ENCODE assay signal across 16 cellular contexts in genomic region chr15:35309886-35310285, GRCh38.
DNase-seq lines count a peak whose midpoint lies in the region; ATAC-seq and TF ChIP-seq lines count a peak whose summit lies in the region.
"Had no signal": no experiment of that assay in that cellular context is flagged by ENCODE, and none has a peak within 500 bp of the region (broad histone marks: within the 10 kb centered on the region; RNA-seq: fewer than 3 reads in every experiment).

No MANE protein-coding gene starts in this region.

- H3K4me1 ChIP-seq in ascending aorta: peaks cover 6 to 28% of the 10 kb centered on the region in 2 donors
- H3K4me1 ChIP-seq in thoracic aorta (ENCODE audit: control insufficient read depth in 1 of 2, low read depth in 2 of 2): peaks cover 25 to 58% of the 10 kb centered on the region in 2 donors
- H3K4me1 ChIP-seq: BLaER1 treated with 17β-estradiol and CSF1 and Interleukin-3, amounts not matched to agents 10 nM and 100 nM had no signal

- H3K4me3 ChIP-seq in ascending aorta: no peak overlapping the region
- no peak overlapping the region for H3K4me3 ChIP-seq in foreskin fibroblast (ENCODE audit: low read depth in 1 of 2, low read length in 2 of 2)
- H3K4me3 ChIP-seq in thoracic aorta: no peak overlapping the region
- H3K4me3 ChIP-seq: BLaER1 treated with 17β-estradiol and CSF1 and Interleukin-3, amounts not matched to agents 10 nM and 100 nM; PC-9; SK-N-MC; testis had no signal

- H3K9me3 ChIP-seq in ascending aorta (no peaks in the 10 kb centered on the region), thoracic aorta (no peaks in the 10 kb centered on the region)
- H3K9me3 ChIP-seq: BLaER1 treated with 17β-estradiol and CSF1 and Interleukin-3, amounts not matched to agents 10 nM and 100 nM; testis had no signal

- peak overlapping the region; percentile 66 to 85 for H3K27ac ChIP-seq in ascending aorta
- H3K27ac ChIP-seq in thoracic aorta: peak overlapping the region; percentile 49 to 74
- H3K27ac ChIP-seq: BLaER1 treated with 17β-estradiol and CSF1 and Interleukin-3, amounts not matched to agents 10 nM and 100 nM; PC-9; SK-N-MC; testis had no signal

- TF ChIP-seq CTCF in ascending aorta (IDR thresholded peaks at IDR 0.05): no peak
- TF ChIP-seq CTCF in foreskin fibroblast (IDR thresholded peaks at IDR 0.05; ENCODE audit: low read depth, low read length): no peak
- no peak for TF ChIP-seq CTCF in thoracic aorta (IDR thresholded peaks at IDR 0.05)

- H3K27me3 ChIP-seq in ascending aorta (no peaks in the 10 kb centered on the region), thoracic aorta (replicated peaks; ENCODE audit: insufficient read depth) (no peaks in the 10 kb centered on the region)
- H3K27me3 ChIP-seq: BLaER1 treated with 17β-estradiol and CSF1 and Interleukin-3, amounts not matched to agents 10 nM and 100 nM; testis had no signal

- intact Hi-C loops in ascending aorta (cut with DNase I): loop anchor here (10.0 kb wide), 2 partner anchors 205 to 1785 kb away; no protein-coding TSS in a partner anchor

- peak; percentile 17 for ATAC-seq in thoracic aorta (ENCODE audit: insufficient number of reproducible peaks, low FRiP score, low read depth)
- ATAC-seq in stimulated activated naive CD8-positive, alpha-beta T cell treated with anti-CD3 and anti-CD28 coated beads, Interleukin-15, Interleukin-2, amounts not matched to agents 100 U/mL and 50 U/mL, for 24 hours: no peak

- H3K36me3 ChIP-seq in ascending aorta (no peaks in the 10 kb centered on the region), thoracic aorta (no peaks in the 10 kb centered on the region)
- H3K36me3 ChIP-seq: BLaER1 treated with 17β-estradiol and CSF1 and Interleukin-3, amounts not matched to agents 10 nM and 100 nM had no signal

- DNase-seq in HCEC 1CT (peak; percentile 73), ascending aorta (ENCODE audit: low spot score in 2 of 2) (no peak), foreskin fibroblast (peak; percentile 36 to 50), thoracic aorta (ENCODE audit: low spot score) (no peak), NCI-H2227 (lab: John Stamatoyannopoulos, UW; ENCODE audit: unreplicated experiment) (no peak), SW 1271 (lab: John Stamatoyannopoulos, UW) (no peak)
- DNase-seq in stimulated activated naive CD8-positive, alpha-beta T cell treated with anti-CD3 and anti-CD28 coated beads, Interleukin-15, Interleukin-2, amounts not matched to agents 100 U/mL and 50 U/mL, for 24 hours: no peak
- DNase-seq: activated CD4-positive, alpha-beta T cell treated with anti-CD3 and anti-CD28 coated beads, Interleukin-2, amount 10 ng/mL, durations not matched to agents 7 days and 5 days; islet precursor cell; NCI-H2081 treated with DMSO at 0.1 percent for 48 hours; NCI-H69; PC-9; stimulated activated CD4-positive, alpha-beta T cell treated with anti-CD3 and anti-CD28 coated beads, Interleukin-4, amount 100 ng/mL, for 4 hours; testis had no signal

Comparison
In these comparisons a context has a peak if more than half of its experiments do, and no peak if none do; other contexts are left out.
1. DNase-seq: peak in HCEC 1CT (single experiment) and foreskin fibroblast (2 of 2); none in ascending aorta (0 of 2), thoracic aorta (single experiment), stimulated activated naive CD8-positive, alpha-beta T cell treated with anti-CD3 and anti-CD28 coated beads, Interleukin-15, Interleukin-2, amounts not matched to agents 100 U/mL and 50 U/mL, for 24 hours (single experiment), NCI-H2227 (single experiment) and SW 1271 (0 of 2).